9 cellular contexts compared by ENCODE assay signal in genomic region chr10:93462881-93463280, GRCh38. TPM values are rescaled to one million over a fixed set of nuclear protein-coding genes. Genes with fewer than 3 reads are reported as not detected.
DNase-seq lines count a peak whose midpoint lies in the region; ATAC-seq and TF ChIP-seq lines count a peak whose summit lies in the region.
"Had no signal": no experiment of that assay in that cellular context is flagged by ENCODE, and none has a peak within 500 bp of the region (broad histone marks: within the 10 kb centered on the region; RNA-seq: fewer than 3 reads in every experiment).

No MANE protein-coding gene starts in this region.

- peak overlapping the region; percentile 14; the same call in 1 of the 2 replicates for H3K4me2 ChIP-seq in OCI-LY3 (ENCODE audit: low read length)

- no peak for TF ChIP-seq CTCF in OCI-LY3 (IDR thresholded peaks at IDR 0.05; ENCODE audit: low read depth, low read length)
- TF ChIP-seq CTCF in choroid plexus epithelial cell (conservative IDR thresholded peaks at IDR 0.05; ENCODE audit: low read depth, low read length): no peak
- no peak for TF ChIP-seq CTCF in gastrocnemius medialis (IDR thresholded peaks at IDR 0.05 in 4 of 5, conservative IDR thresholded peaks at IDR 0.05 in 1 of 5)

- no peaks in the 10 kb centered on the region for H3K9me3 ChIP-seq in OCI-LY3 (ENCODE audit: insufficient read depth, low read length)
- no peaks in the 10 kb centered on the region for H3K9me3 ChIP-seq in gastrocnemius medialis

- in situ Hi-C loops in gastrocnemius medialis (cut with MboI; ENCODE audit: low sequenced_read_pairs in 4 of 4): no loop called here

- intact Hi-C loops in gastrocnemius medialis (cut with DNase I; ENCODE audit: low total_unique reads): no loop called here

- no peaks in the 10 kb centered on the region for H4K20me1 ChIP-seq in OCI-LY3 (ENCODE audit: insufficient read depth, low read length)

- no peak for ATAC-seq in gastrocnemius medialis
- ATAC-seq in HG02642 (IDR thresholded peaks at IDR 0.05; ENCODE audit: poor library complexity, unreplicated experiment): no peak
- ATAC-seq in HG02623 (IDR thresholded peaks at IDR 0.05; ENCODE audit: unreplicated experiment): no peak

- DNase-seq in ELR (ENCODE audit: low read depth) (peak; percentile 92), choroid plexus epithelial cell (ENCODE audit: low read depth) (peak; percentile 69), gastrocnemius medialis (no peak), mesenteric fat pad (ENCODE audit: low spot score) (no peak), GDM1 (lab: John Stamatoyannopoulos, UW) (no peak)
- DNase-seq: NCI-H1092 treated with DMSO at 0.1 percent for 48 hours had no signal

- no peak overlapping the region for H3K9ac ChIP-seq in OCI-LY3 (ENCODE audit: low read length)

- TF ChIP-seq POLR2A in gastrocnemius medialis (IDR thresholded peaks at IDR 0.05): no peak

- no peaks in the 10 kb centered on the region for H3K36me3 ChIP-seq in OCI-LY3 (replicated peaks; ENCODE audit: low read depth, low read length)
- no peaks in the 10 kb centered on the region for H3K36me3 ChIP-seq in gastrocnemius medialis

- H3K4me1 ChIP-seq in OCI-LY3 (ENCODE audit: low read length): peaks cover 4% of the 10 kb centered on the region; the same call in 1 of the 2 replicates
- peaks cover 19 to 36% of the 10 kb centered on the region in 2 donors for H3K4me1 ChIP-seq in gastrocnemius medialis

- no peak overlapping the region for H2AFZ ChIP-seq in OCI-LY3 (ENCODE audit: low read depth, low read length)

- H3K27me3 ChIP-seq in OCI-LY3 (ENCODE audit: low read depth, low read length): no peaks in the 10 kb centered on the region
- peaks cover 0 to 6% (median 0%) of the 10 kb centered on the region in 3 donors for H3K27me3 ChIP-seq in gastrocnemius medialis

- no peaks in the 10 kb centered on the region for H3K79me2 ChIP-seq in OCI-LY3 (ENCODE audit: low read length)

- H3K27ac ChIP-seq in OCI-LY3 (ENCODE audit: low read length): no peak overlapping the region
- H3K27ac ChIP-seq in gastrocnemius medialis: peak overlapping the region; percentile 38 to 86 (median 68)

- no peak overlapping the region for H3K4me3 ChIP-seq in OCI-LY3 (ENCODE audit: low read length)
- no peak overlapping the region for H3K4me3 ChIP-seq in choroid plexus epithelial cell (ENCODE audit: low read depth, low read length)
- H3K4me3 ChIP-seq in gastrocnemius medialis: no peak overlapping the region

RNA-seq across cellular contexts. Expression of gene MYOF, which starts 19.3 kb away (rescaled TPM):
- total RNA-seq in gastrocnemius medialis (10 to 100 TPM in 1 of 4 donors, 1 to 10 TPM in 3; 4.1 to 10.3 (median 6.3) TPM), mesenteric fat pad (87.8 TPM)

RNA-seq across cellular contexts. Expression of gene CEP55, which starts 33.5 kb away (rescaled TPM):
- total RNA-seq in gastrocnemius medialis (under 1 TPM; 0.32 to 0.62 (median 0.37) TPM), mesenteric fat pad (0.16 TPM)

Comparison
In these comparisons a context has a peak if more than half of its experiments do, and no peak if none do; other contexts are left out.
1. DNase-seq: peak in ELR (single experiment) and choroid plexus epithelial cell (single experiment); none in gastrocnemius medialis (0 of 2), mesenteric fat pad (single experiment) and GDM1 (single experiment).